Comparison of ENCODE assay signal across 18 cellular contexts in the genomic region with DNA sequence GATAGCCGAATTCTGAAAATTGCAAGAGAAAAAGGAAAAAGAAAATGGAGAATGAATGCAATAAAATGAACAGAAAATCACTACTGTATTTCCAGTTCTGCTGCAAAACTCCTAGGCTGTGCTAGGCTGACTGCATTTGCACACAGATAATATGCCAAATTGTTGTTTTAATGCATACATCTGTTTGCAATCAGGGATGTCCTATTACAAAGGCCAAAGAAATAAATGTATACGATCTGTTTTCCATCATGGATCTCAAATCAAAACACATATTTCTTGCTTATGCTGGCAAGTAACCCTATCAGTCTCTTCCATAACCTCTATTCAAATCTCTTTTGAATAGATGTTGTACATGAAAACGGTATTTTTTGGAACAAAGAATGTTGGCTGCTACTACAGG. TPM values are rescaled to one million over a fixed set of nuclear protein-coding genes. Genes with fewer than 3 reads are reported as not detected.
A peak's percentile ranks its signal among the peaks of the same experiment; 100 is the strongest.
DNase-seq lines count a peak whose midpoint lies in the region; ATAC-seq and TF ChIP-seq lines count a peak whose summit lies in the region.
"Had no signal": no experiment of that assay in that cellular context is flagged by ENCODE, and none has a peak within 500 bp of the region (broad histone marks: within the 10 kb centered on the region; RNA-seq: fewer than 3 reads in every experiment).

No MANE protein-coding gene starts in this region.

- H3K18ac ChIP-seq in mesendoderm (ENCODE audit: low read length) = no peak overlapping the region

- H3K4me2 ChIP-seq in mesendoderm (ENCODE audit: low read length) = no peak overlapping the region
- H3K4me2 ChIP-seq: KMS-11 had no signal

- H3K9me3 ChIP-seq in CD8-positive, alpha-beta T cell (ENCODE audit: low read length) = no peaks in the 10 kb centered on the region
- H3K9me3 ChIP-seq in SK-N-MC (ENCODE audit: low read depth, low read length) = no peaks in the 10 kb centered on the region
- no peaks in the 10 kb centered on the region for H3K9me3 ChIP-seq in spleen
- H3K9me3 ChIP-seq: Peyer's patch had no signal

- H3K79me1 ChIP-seq in mesendoderm (ENCODE audit: low read length) = peaks cover 2% of the 10 kb centered on the region

- no CpG with 5 or more reads among the region's 3 CpGs for WGBS in mesendoderm (ENCODE audit: extremely low coverage, insufficient coverage, low lambda C conversion rate)
- WGBS in spleen, 5 donors = 86 to 92% (median 89%) methylated on average over 3 of the region's 3 CpGs

- no peak for DNase-seq in CD8-positive, alpha-beta T cell
- DNase-seq in SK-N-MC (ENCODE audit: low read depth, low spot score) = no peak
- DNase-seq in chondrocyte (ENCODE audit: low spot score) = no peak
- DNase-seq in left colon = no peak
- DNase-seq in AML-193 (lab: John Stamatoyannopoulos, UW) = no peak
- DNase-seq in mesendoderm = no peak
- DNase-seq in spleen = no peak
- no peak for DNase-seq in progenitor cell of endocrine pancreas (ENCODE audit: low spot score, unreplicated experiment)
- DNase-seq: ACHN, DMS 273 treated with DMSO at 0.1 percent for 48 hours, H9, NCI-H1092 treated with DMSO at 0.1 percent for 48 hours, NCI-H1930, NCI-H2171 treated with DMSO at 0.1 percent for 48 hours, Peyer's patch, Right ventricle myocardium superior had no signal

- TF ChIP-seq POLR2A in spleen (IDR thresholded peaks at IDR 0.05) = no peak

- peak overlapping the region; percentile 80 for H3K27ac Mint-ChIP-seq in CD8-positive, alpha-beta T cell
- peak overlapping the region; percentile 65 for H3K27ac Mint-ChIP-seq in chondrocyte (ENCODE audit: unreplicated experiment)
- H3K27ac Mint-ChIP-seq in progenitor cell of endocrine pancreas = no peak overlapping the region
- H3K27ac Mint-ChIP-seq: H9 had no signal

- no peak overlapping the region for H3K4me3 Mint-ChIP-seq in CD8-positive, alpha-beta T cell
- H3K4me3 Mint-ChIP-seq in chondrocyte (ENCODE audit: unreplicated experiment) = no peak overlapping the region
- H3K4me3 Mint-ChIP-seq in progenitor cell of endocrine pancreas (ENCODE audit: low read depth) = no peak overlapping the region
- H3K4me3 Mint-ChIP-seq: H9 had no signal

- no peak overlapping the region for H2BK5ac ChIP-seq in mesendoderm (ENCODE audit: low read length)

- H3K4ac ChIP-seq in mesendoderm (ENCODE audit: low read depth, low read length) = no peak overlapping the region

- no peak overlapping the region for H2BK15ac ChIP-seq in mesendoderm (replicated peaks; ENCODE audit: low read depth)

- H3K4me3 ChIP-seq in CD8-positive, alpha-beta T cell (ENCODE audit: low read depth, low read length) = no peak overlapping the region
- H3K4me3 ChIP-seq in SK-N-MC = peak overlapping the region; percentile 39
- H3K4me3 ChIP-seq in mesendoderm (ENCODE audit: low read length) = no peak overlapping the region
- no peak overlapping the region for H3K4me3 ChIP-seq in spleen
- H3K4me3 ChIP-seq: Peyer's patch had no signal

- peaks cover 21% of the 10 kb centered on the region for H3K36me3 ChIP-seq in CD8-positive, alpha-beta T cell (ENCODE audit: insufficient read depth, low read length)
- H3K36me3 ChIP-seq in SK-N-MC (ENCODE audit: insufficient read depth, low read length) (peaks cover 26% of the 10 kb centered on the region), mesendoderm (ENCODE audit: control insufficient read depth, insufficient read depth, low read length) (no peaks in the 10 kb centered on the region), spleen (peaks cover 0 to 99% (median 25%) of the 10 kb centered on the region in 6 donors)

- no peak overlapping the region for H4K8ac ChIP-seq in mesendoderm (ENCODE audit: low read depth, low read length)

- no peak overlapping the region for H2AK5ac ChIP-seq in mesendoderm (ENCODE audit: low read length)

- no peak for ATAC-seq in CD8-positive, alpha-beta T cell
- ATAC-seq in left colon = peak; percentile 6
- ATAC-seq: HepG2 had no signal

- H4K5ac ChIP-seq in mesendoderm (ENCODE audit: low read length) = no peak overlapping the region

- peak overlapping the region; percentile 22 for H3K9ac ChIP-seq in SK-N-MC (ENCODE audit: insufficient read length)
- H3K9ac ChIP-seq in mesendoderm (ENCODE audit: low read length) = no peak overlapping the region
- H3K9ac ChIP-seq: KMS-11 had no signal

- no peaks in the 10 kb centered on the region for H3K27me3 Mint-ChIP-seq in CD8-positive, alpha-beta T cell (ENCODE audit: low read depth)
- H3K27me3 Mint-ChIP-seq in chondrocyte (ENCODE audit: low read depth) (no peaks in the 10 kb centered on the region), progenitor cell of endocrine pancreas (no peaks in the 10 kb centered on the region)

- intact Hi-C loops in CD8-positive, alpha-beta T cell (cut with DNase I, micrococcal nuclease) = no loop called here
- intact Hi-C loops in left colon (cut with DNase I, micrococcal nuclease) = no loop called here
- intact Hi-C loops in spleen (cut with DNase I; ENCODE audit: low total_unique reads) = no loop called here

- H3K27ac ChIP-seq in CD8-positive, alpha-beta T cell (ENCODE audit: low read depth, low read length) = no peak overlapping the region
- H3K27ac ChIP-seq in SK-N-MC (peak overlapping the region; percentile 74), mesendoderm (ENCODE audit: low read depth, low read length) (no peak overlapping the region), spleen (no peak overlapping the region)
- H3K27ac ChIP-seq: KMS-11, Peyer's patch had no signal

- H3K4me1 ChIP-seq in CD8-positive, alpha-beta T cell (ENCODE audit: insufficient read depth, low read length) = peaks cover 33% of the 10 kb centered on the region
- peaks cover 5% of the 10 kb centered on the region for H3K4me1 ChIP-seq in mesendoderm (ENCODE audit: control insufficient read depth, low read depth, low read length)
- peaks cover 0 to 54% (median 25%) of the 10 kb centered on the region in 6 donors for H3K4me1 ChIP-seq in spleen
- H3K4me1 ChIP-seq: Peyer's patch had no signal

- no peaks in the 10 kb centered on the region for H3K9me3 Mint-ChIP-seq in CD8-positive, alpha-beta T cell
- H3K9me3 Mint-ChIP-seq in chondrocyte (ENCODE audit: low read depth) (no peaks in the 10 kb centered on the region), progenitor cell of endocrine pancreas (ENCODE audit: low read depth) (no peaks in the 10 kb centered on the region)
- H3K9me3 Mint-ChIP-seq: H9 had no signal

- TF ChIP-seq CTCF in CD8-positive, alpha-beta T cell (IDR thresholded peaks at IDR 0.05) = no peak
- TF ChIP-seq CTCF in chondrocyte (IDR thresholded peaks at IDR 0.05) (no peak), spleen (IDR thresholded peaks at IDR 0.05 in 8 of 11, conservative IDR thresholded peaks at IDR 0.05 in 3 of 11) (no peak), progenitor cell of endocrine pancreas (IDR thresholded peaks at IDR 0.05; ENCODE audit: unreplicated experiment) (no peak)

- H3K27me3 ChIP-seq in CD8-positive, alpha-beta T cell (ENCODE audit: insufficient read depth, low read length) = no peaks in the 10 kb centered on the region
- no peaks in the 10 kb centered on the region for H3K27me3 ChIP-seq in mesendoderm (ENCODE audit: insufficient read depth, low read length, poor library complexity)
- no peaks in the 10 kb centered on the region for H3K27me3 ChIP-seq in spleen (replicated peaks in 1 of 7)
- H3K27me3 ChIP-seq: Peyer's patch had no signal

- H2BK120ac ChIP-seq in mesendoderm (ENCODE audit: low read depth, low read length) = no peak overlapping the region

- CTCF ChIA-PET in CD8-positive, alpha-beta T cell (lab: Charles Lee) = no interaction called here

- H3K4me1 Mint-ChIP-seq in CD8-positive, alpha-beta T cell (ENCODE audit: low read depth) = peaks cover 55% of the 10 kb centered on the region
- H3K4me1 Mint-ChIP-seq in chondrocyte (ENCODE audit: low read depth) = peaks cover 38% of the 10 kb centered on the region
- no peaks in the 10 kb centered on the region for H3K4me1 Mint-ChIP-seq in progenitor cell of endocrine pancreas (ENCODE audit: low read depth)

- no peaks in the 10 kb centered on the region for H3K79me2 ChIP-seq in mesendoderm (ENCODE audit: control insufficient read depth, insufficient read depth, low read length)

- POLR2A ChIA-PET in CD8-positive, alpha-beta T cell (lab: Charles Lee) = no interaction called here

- H3K56ac ChIP-seq in mesendoderm (ENCODE audit: low read length) = no peak overlapping the region

- H3K23ac ChIP-seq in mesendoderm (ENCODE audit: low read length) = no peak overlapping the region

- H3K36me3 Mint-ChIP-seq in CD8-positive, alpha-beta T cell = peaks cover 70% of the 10 kb centered on the region
- H3K36me3 Mint-ChIP-seq in chondrocyte (ENCODE audit: low read depth) (peaks cover 12% of the 10 kb centered on the region), progenitor cell of endocrine pancreas (ENCODE audit: insufficient read depth) (peaks cover 15% of the 10 kb centered on the region)

RNA-seq across cellular contexts. Expression of gene DUSP14, which starts 56.6 kb away (rescaled TPM):
- 1 to 10 TPM; 5.5 to 6.8 TPM for total RNA-seq in CD8-positive, alpha-beta T cell
- total RNA-seq in chondrocyte (33.6 to 37.3 TPM (median 34.7 TPM) in 3 replicates), left colon (1 to 10 TPM; 2.0 to 3.4 TPM), spleen (10 to 100 TPM in 1 of 7 donors, 1 to 10 TPM in 6; 2.6 to 16.3 (median 4.4) TPM), progenitor cell of endocrine pancreas (18.7 and 19.2 TPM in 2 replicates)
- polyA plus RNA-seq in mesendoderm (2013, experiment 1 of 2) = 15.9 TPM
- polyA plus RNA-seq in mesendoderm (2013, experiment 2 of 2) = 15.9 TPM
- 1 to 10 TPM; 2.7 to 3.6 (median 3.4) TPM for polyA plus RNA-seq in spleen
